In genomic region chr15:83510001-83510400, GRCh38 we compare ENCODE assay signal across 25 cellular contexts.
DNase-seq lines count a peak whose midpoint lies in the region; ATAC-seq, FAIRE-seq and TF ChIP-seq lines count a peak whose summit lies in the region.
"Had no signal": no experiment of that assay in that cellular context is flagged by ENCODE, and none has a peak within 500 bp of the region (broad histone marks: within the 10 kb centered on the region; RNA-seq: fewer than 3 reads in every experiment).

No MANE protein-coding gene starts in this region.

- 16% methylated on average over 4 of the region's 4 CpGs for WGBS in A549 (ENCODE audit: missing lambda C conversion rate)

- DNase-seq in A549 (ENCODE audit: low read depth in 1 of 2, low spot score in 1 of 2) (no peak), caudate nucleus (lab: John Stamatoyannopoulos, UW) (no peak), inferior parietal cortex (ENCODE audit: extremely low spot score) (peak; percentile 44), substantia nigra (lab: John Stamatoyannopoulos, UW) (no peak), GM10248 (ENCODE audit: extremely low spot score) (no peak), dedifferentiated amniotic fluid mesenchymal stem cell (ENCODE audit: extremely low spot score) (no peak), GM10266 (ENCODE audit: extremely low spot score) (no peak)
- DNase-seq: ACHN; Calu3; DMS79 treated with DMSO at 0.1 percent for 48 hours; GOT3; HCEC 1CT; MM.1S; NCI-H1417; NCI-H1694; NCI-H2029 treated with DMSO at 0.1 percent for 48 hours; NCI-H446 treated with DMSO at 0.1 percent for 48 hours; NCI-H526; NCI-H82; NK-92 treated with Interleukin-12 subunit alpha and Interleukin-12 subunit beta, amount 100 ng/mL, for 24 hours; PC-3 had no signal

- H3K4me3 ChIP-seq in A549 = no peak overlapping the region

- TF ChIP-seq POLR2A in A549 (IDR thresholded peaks at IDR 0.05; ENCODE audit: low read length) = no peak

- TF ChIP-seq CTCF in A549 (IDR thresholded peaks at IDR 0.05) (no peak), GM10248 (IDR thresholded peaks at IDR 0.05; ENCODE audit: control extremely low read depth, extremely low read depth, low read depth, missing control alignments) (no peak), GM10266 (IDR thresholded peaks at IDR 0.05; ENCODE audit: control insufficient read depth, insufficient read depth, low read depth, missing control alignments) (no peak)

- peak; percentile 51 for FAIRE-seq in A549 (lab: Jason Lieb, UNC)
- FAIRE-seq: GM18507 had no signal

- ATAC-seq in A549 = no peak
- ATAC-seq: PC-3 had no signal

- no peak for TF ChIP-seq EP300 in A549 (IDR thresholded peaks at IDR 0.05)

- no peak overlapping the region for H3K4me2 ChIP-seq in A549
- H3K4me2 ChIP-seq: KMS-11 had no signal

- no peak for TF ChIP-seq RAD21 in A549 (conservative IDR thresholded peaks at IDR 0.05 in 1 of 2, IDR thresholded peaks at IDR 0.05 in 1 of 2)

- POLR2A ChIA-PET in A549 (lab: Yijun Ruan, JAX) (no interaction called here), GM10248 (lab: Yijun Ruan, JAX) (no interaction called here)

- CTCF ChIA-PET in A549 (lab: Yijun Ruan, JAX) = interaction anchor here (1.1 to 1.4 kb wide), 2 partner anchors 55 to 71 kb away, joined by 3 to 4 read pairs; no protein-coding TSS in a partner anchor
- CTCF ChIA-PET in GM10248 (lab: Yijun Ruan, JAX) = interaction anchor here (1.1 kb wide), 1 partner anchor 31 kb away, joined by 3 read pairs; no protein-coding TSS in a partner anchor

- H3K9me3 ChIP-seq in A549 = no peaks in the 10 kb centered on the region; the same call in 2 of the 3 replicates

- H3K27ac ChIP-seq in A549 (no peak overlapping the region), caudate nucleus (ENCODE audit: low read depth, low read length) (peak overlapping the region; percentile 85), substantia nigra (ENCODE audit: low read depth, low read length, poor library complexity, severe bottlenecking) (peak overlapping the region; percentile 85)
- H3K27ac ChIP-seq: 22Rv1, HL-60, KMS-11 had no signal

- H3K4me1 ChIP-seq in A549 = no peaks in the 10 kb centered on the region

TF ChIP-seq in A549, 52 proteins besides CTCF, POLR2A, EP300 and RAD21:
- TF ChIP-seq HES2 (IDR thresholded peaks at IDR 0.05) = no peak
- TF ChIP-seq CEBPB (IDR thresholded peaks at IDR 0.05) = no peak
- no peak for TF ChIP-seq SMC3 (IDR thresholded peaks at IDR 0.05)
- TF ChIP-seq JUN (IDR thresholded peaks at IDR 0.05) = no peak
- TF ChIP-seq JUNB (IDR thresholded peaks at IDR 0.05) = no peak
- no peak for TF ChIP-seq HEYL (CRISPR knock-in tag; IDR thresholded peaks at IDR 0.05)
- TF ChIP-seq HOXB5 (CRISPR knock-in tag; IDR thresholded peaks at IDR 0.05) = no peak
- TF ChIP-seq TFCP2L1 (CRISPR knock-in tag; IDR thresholded peaks at IDR 0.05) = no peak
- TF ChIP-seq ZC3H11A (IDR thresholded peaks at IDR 0.05) = no peak
- TF ChIP-seq NFE2L2 (conservative IDR thresholded peaks at IDR 0.05; ENCODE audit: low read length) = no peak
- no peak for TF ChIP-seq EHF (CRISPR knock-in tag; IDR thresholded peaks at IDR 0.05)
- TF ChIP-seq RARB (CRISPR knock-in tag; IDR thresholded peaks at IDR 0.05) = no peak
- TF ChIP-seq ZSCAN20 (CRISPR knock-in tag; IDR thresholded peaks at IDR 0.05) = no peak
- no peak for TF ChIP-seq ATOH8 (CRISPR knock-in tag; IDR thresholded peaks at IDR 0.05; ENCODE audit: low read depth)
- TF ChIP-seq BHLHE40 (IDR thresholded peaks at IDR 0.05; ENCODE audit: low read depth, low read length) = no peak
- no peak for TF ChIP-seq RFX5 (IDR thresholded peaks at IDR 0.05)
- no peak for TF ChIP-seq HMGXB4 (CRISPR knock-in tag; IDR thresholded peaks at IDR 0.05; ENCODE audit: borderline replicate concordance)

Comparison
In these comparisons a context has a peak if more than half of its experiments do, and no peak if none do; other contexts are left out.
1. H3K27ac ChIP-seq: peak in caudate nucleus (single experiment) and substantia nigra (single experiment); none in A549 (0 of 2).